Comparison of ENCODE assay signal across 8 cellular contexts in genomic region chr12:71665109-71665476, GRCh38. TPM values are rescaled to one million over a fixed set of nuclear protein-coding genes. Genes with fewer than 3 reads are reported as not detected.
DNase-seq lines count a peak whose midpoint lies in the region; ATAC-seq and TF ChIP-seq lines count a peak whose summit lies in the region.

No MANE protein-coding gene starts in this region.

- H3K4me1 Mint-ChIP-seq in CD4-positive, alpha-beta memory T cell = peaks cover 25 to 58% (median 37%) of the 10 kb centered on the region in 4 donors
- H3K4me1 Mint-ChIP-seq in neural progenitor cell = peaks cover 22% of the 10 kb centered on the region

- peak overlapping the region; percentile 96 for H3K27ac ChIP-seq in CD4-positive, alpha-beta memory T cell (ENCODE audit: low read depth, low read length)
- H3K27ac ChIP-seq in Karpas-422 (ENCODE audit: low read length) (peak overlapping the region; percentile 89), coronary artery (peak overlapping the region in 1 of 2 donors; percentile 93), neural progenitor cell (peak overlapping the region; percentile 98)

- H3K9me3 ChIP-seq in CD4-positive, alpha-beta memory T cell (ENCODE audit: control insufficient read depth in 1 of 2, low read length in 2 of 2) = no peaks in the 10 kb centered on the region
- H3K9me3 ChIP-seq in Karpas-422 (ENCODE audit: low read length) (no peaks in the 10 kb centered on the region), neural progenitor cell (ENCODE audit: low read depth) (no peaks in the 10 kb centered on the region)

- no peaks in the 10 kb centered on the region for H3K27me3 Mint-ChIP-seq in CD4-positive, alpha-beta memory T cell
- no peaks in the 10 kb centered on the region for H3K27me3 Mint-ChIP-seq in neural progenitor cell (ENCODE audit: insufficient read depth, low read depth)

- H3F3A ChIP-seq in neural progenitor cell (ENCODE audit: low read depth) = peaks cover 11% of the 10 kb centered on the region

- TF ChIP-seq CTCF in coronary artery (IDR thresholded peaks at IDR 0.05) (no peak), neural progenitor cell (IDR thresholded peaks at IDR 0.05) (no peak)

- H3K9me3 Mint-ChIP-seq in CD4-positive, alpha-beta memory T cell = no peaks in the 10 kb centered on the region
- H3K9me3 Mint-ChIP-seq in neural progenitor cell = no peaks in the 10 kb centered on the region

- H3K4me3 Mint-ChIP-seq in CD4-positive, alpha-beta memory T cell = peak overlapping the region; percentile 97 to 100 (median 99)
- peak overlapping the region; percentile 95 for H3K4me3 Mint-ChIP-seq in neural progenitor cell

- H3K9ac ChIP-seq in Karpas-422 (ENCODE audit: low read length) (peak overlapping the region; percentile 89), neural progenitor cell (peak overlapping the region; percentile 92)

- ATAC-seq in GM21576 (IDR thresholded peaks at IDR 0.05; ENCODE audit: unreplicated experiment) (no peak), HG03354 (IDR thresholded peaks at IDR 0.05; ENCODE audit: poor library complexity, severe bottlenecking, unreplicated experiment) (no peak)

- peaks cover 54% of the 10 kb centered on the region for H3K79me2 ChIP-seq in Karpas-422 (ENCODE audit: low read length)
- H3K79me2 ChIP-seq in neural progenitor cell (ENCODE audit: low read depth) = peaks cover 66% of the 10 kb centered on the region

- intact Hi-C loops in CD4-positive, alpha-beta memory T cell (cut with micrococcal nuclease) = no loop called here

- no peaks in the 10 kb centered on the region for H3K27me3 ChIP-seq in CD4-positive, alpha-beta memory T cell (ENCODE audit: insufficient read depth, low read length)
- H3K27me3 ChIP-seq in Karpas-422 (ENCODE audit: low read length) = no peaks in the 10 kb centered on the region
- no peaks in the 10 kb centered on the region for H3K27me3 ChIP-seq in neural progenitor cell

- peaks cover under 1% of the 10 kb centered on the region for H3K36me3 ChIP-seq in CD4-positive, alpha-beta memory T cell (ENCODE audit: insufficient read depth, low read length)
- H3K36me3 ChIP-seq in Karpas-422 (ENCODE audit: insufficient read depth, low read length) (peaks cover 20% of the 10 kb centered on the region; the same call in 1 of the 2 replicates), neural progenitor cell (no peaks in the 10 kb centered on the region)

- POLR2A ChIA-PET in CD4-positive, alpha-beta memory T cell (lab: Charles Lee; ENCODE audit: partially characterized antibody) = interaction anchor here (3.0 to 6.8 kb wide), 3 partner anchors 13 to 90 kb away, joined by 17 to 233 read pairs (median 43); partner anchors contain the start of genes RAB21 and TMEM19

- H3K4me3 ChIP-seq in CD4-positive, alpha-beta memory T cell (ENCODE audit: low read length in 2 of 2) = peak overlapping the region; percentile 92 to 95
- H3K4me3 ChIP-seq in Karpas-422 (ENCODE audit: low read length) (peak overlapping the region; percentile 90), coronary artery (peak overlapping the region; percentile 85), neural progenitor cell (peak overlapping the region; percentile 86)

- CTCF ChIA-PET in CD4-positive, alpha-beta memory T cell (lab: Charles Lee; ENCODE audit: partially characterized antibody) = interaction anchor here (0.7 to 3.6 kb wide), 6 partner anchors 15 to 172 kb away, joined by 3 to 27 read pairs (median 4); no protein-coding TSS in a partner anchor

- DNase-seq in CD4-positive, alpha-beta memory T cell = no peak
- DNase-seq in Karpas-422 (peak; percentile 57), coronary artery (ENCODE audit: low spot score) (no peak), neural progenitor cell (ENCODE audit: low spot score) (no peak), dedifferentiated amniotic fluid mesenchymal stem cell (ENCODE audit: extremely low spot score) (no peak), ACHN (no peak)

- H3K4me1 ChIP-seq in CD4-positive, alpha-beta memory T cell (ENCODE audit: insufficient read depth, low read length) = peaks cover 35% of the 10 kb centered on the region
- H3K4me1 ChIP-seq in Karpas-422 (ENCODE audit: low read length) = peaks cover 40% of the 10 kb centered on the region
- peaks cover 21% of the 10 kb centered on the region for H3K4me1 ChIP-seq in neural progenitor cell

- H2AFZ ChIP-seq in Karpas-422 (ENCODE audit: low read length) (peak overlapping the region; percentile 76; the same call in 1 of the 2 replicates), neural progenitor cell (replicated peaks) (no peak overlapping the region)

- H4K20me1 ChIP-seq in Karpas-422 (ENCODE audit: insufficient read depth, low read depth, low read length) (peaks cover 19% of the 10 kb centered on the region), neural progenitor cell (ENCODE audit: low read depth) (peaks cover 26% of the 10 kb centered on the region)

- no peaks in the 10 kb centered on the region; the same call in 1 of the 2 replicates for H3K9me2 ChIP-seq in Karpas-422 (replicated peaks; ENCODE audit: insufficient read depth, low read length)

- peak overlapping the region; percentile 98 to 100 (median 100) for H3K27ac Mint-ChIP-seq in CD4-positive, alpha-beta memory T cell
- peak overlapping the region; percentile 51 for H3K27ac Mint-ChIP-seq in neural progenitor cell

- peaks cover 15 to 33% of the 10 kb centered on the region in 2 donors for H3K36me3 Mint-ChIP-seq in CD4-positive, alpha-beta memory T cell
- peaks cover 12% of the 10 kb centered on the region for H3K36me3 Mint-ChIP-seq in neural progenitor cell

- in situ Hi-C loops in ACHN (cut with HindIII; ENCODE audit: low pct_ligation_motif_present, low pct_unique_long_range_greater_than_20kb, low sequenced_read_pairs) = no loop called here

- H3K4me2 ChIP-seq in Karpas-422 (ENCODE audit: low read depth, low read length, poor library complexity, severe bottlenecking) = peak overlapping the region; percentile 78
- H3K4me2 ChIP-seq in neural progenitor cell = peak overlapping the region; percentile 91

RNA-seq across cellular contexts. Expression of gene THAP2, which starts 1.0 kb away (rescaled TPM):
- total RNA-seq in CD4-positive, alpha-beta memory T cell = 10 to 100 TPM; 13.1 to 14.0 TPM
- 10 to 100 TPM in 1 of 2 donors, 1 to 10 TPM in 1; 6.3 to 10.4 TPM for polyA plus RNA-seq in CD4-positive, alpha-beta memory T cell
- total RNA-seq in Karpas-422 (2014; rRNA removed; shearing (Covaris generic); ENCODE audit: low replicate concordance) = 3.2 and 7.2 TPM in 2 replicates
- total RNA-seq in neural progenitor cell (ENCODE audit: low replicate concordance) = 15.9 and 37.3 TPM in 2 replicates

RNA-seq across cellular contexts. Expression of gene ZFC3H1, which starts 1.4 kb away (rescaled TPM):
- 100 to 1,000 TPM; 118 to 121 TPM for total RNA-seq in CD4-positive, alpha-beta memory T cell
- polyA plus RNA-seq in CD4-positive, alpha-beta memory T cell = 10 to 100 TPM; 15.0 to 30.2 TPM
- 43.4 and 74.7 TPM in 2 replicates for total RNA-seq in Karpas-422 (2014; rRNA removed; shearing (Covaris generic); ENCODE audit: low replicate concordance)
- total RNA-seq in neural progenitor cell (ENCODE audit: low replicate concordance) = 22.8 and 37.9 TPM in 2 replicates

RNA-seq across cellular contexts. Expression of gene TMEM19, which starts 20.8 kb away (rescaled TPM):
- 10 to 100 TPM; 10.5 to 14.1 TPM for total RNA-seq in CD4-positive, alpha-beta memory T cell
- polyA plus RNA-seq in CD4-positive, alpha-beta memory T cell = 10 to 100 TPM; 28.0 to 49.0 TPM
- 21.3 and 32.8 TPM in 2 replicates for total RNA-seq in Karpas-422 (2014; rRNA removed; shearing (Covaris generic); ENCODE audit: low replicate concordance)
- 9.3 and 11.0 TPM in 2 replicates for total RNA-seq in neural progenitor cell (ENCODE audit: low replicate concordance)
